In genomic region chr17:65123757-65124675, GRCh38 we compare ENCODE assay signal across 8 cellular contexts. TPM values are rescaled to one million over a fixed set of nuclear protein-coding genes. Genes with fewer than 3 reads are reported as not detected.
DNase-seq lines count a peak whose midpoint lies in the region; ATAC-seq and TF ChIP-seq lines count a peak whose summit lies in the region.

No MANE protein-coding gene starts in this region.

- WGBS in spleen, 5 donors: 69 to 88% (median 72%) methylated on average over 9 of the region's 9 CpGs

- peak overlapping the region; percentile 93 for H3K4me3 Mint-ChIP-seq in T-helper 17 cell

- TF ChIP-seq POLR2A in spleen (IDR thresholded peaks at IDR 0.05): no peak

- H3K9me3 ChIP-seq in T-helper 17 cell (ENCODE audit: control insufficient read depth, low read length, poor library complexity, severe bottlenecking): no peaks in the 10 kb centered on the region
- no peaks in the 10 kb centered on the region for H3K9me3 ChIP-seq in left ventricle myocardium inferior (replicated peaks)
- no peaks in the 10 kb centered on the region for H3K9me3 ChIP-seq in spleen

- H3K27me3 Mint-ChIP-seq in T-helper 17 cell: peaks cover 18% of the 10 kb centered on the region

- H3K4me1 ChIP-seq in left ventricle myocardium inferior (peaks cover 10% of the 10 kb centered on the region), spleen (peaks cover 0 to 21% (median 15%) of the 10 kb centered on the region in 6 donors)

- H3K27ac Mint-ChIP-seq in T-helper 17 cell: peak overlapping the region; percentile 91

- H3K36me3 ChIP-seq in left ventricle myocardium inferior (no peaks in the 10 kb centered on the region), spleen (no peaks in the 10 kb centered on the region)

- no peak for ATAC-seq in T-helper 17 cell
- no peak for ATAC-seq in HG03565 (IDR thresholded peaks at IDR 0.05; ENCODE audit: unreplicated experiment)
- ATAC-seq in left lobe of liver: no peak

- TF ChIP-seq CTCF in left ventricle myocardium inferior (IDR thresholded peaks at IDR 0.05; ENCODE audit: borderline replicate concordance) (no peak), spleen (IDR thresholded peaks at IDR 0.05 in 8 of 11, conservative IDR thresholded peaks at IDR 0.05 in 3 of 11) (no peak)

- H3K4me1 Mint-ChIP-seq in T-helper 17 cell: peaks cover 17% of the 10 kb centered on the region

- H3K27me3 ChIP-seq in left ventricle myocardium inferior (ENCODE audit: low read depth): peaks cover 8% of the 10 kb centered on the region
- peaks cover 0 to 4% (median 0%) of the 10 kb centered on the region in 7 donors for H3K27me3 ChIP-seq in spleen (replicated peaks in 1 of 7)

- H3K4me3 ChIP-seq in left ventricle myocardium inferior (peak overlapping the region; percentile 74), spleen (peak overlapping the region in 5 of 8 donors; percentile 59 to 79 (median 64))

- H3K27ac ChIP-seq in left ventricle myocardium inferior (replicated peaks) (peak overlapping the region; percentile 92), spleen (peak overlapping the region; percentile 88 to 94 (median 92))

- DNase-seq in DMS153 treated with DMSO at 0.1 percent for 48 hours (lab: John Stamatoyannopoulos, UW; ENCODE audit: unreplicated experiment) (peak; percentile 36), DMS153 (lab: John Stamatoyannopoulos, UW) (no peak), T-helper 17 cell (no peak), left ventricle myocardium inferior (no peak), spleen (no peak), OCI-M1 (lab: John Stamatoyannopoulos, UW) (no peak), left lobe of liver (ENCODE audit: low spot score) (no peak)

- no peaks in the 10 kb centered on the region for H3K36me3 Mint-ChIP-seq in T-helper 17 cell (ENCODE audit: low read depth)

- intact Hi-C loops in left ventricle myocardium inferior (cut with micrococcal nuclease) (no loop called here), spleen (cut with DNase I; ENCODE audit: low total_unique reads) (no loop called here)

RNA-seq across cellular contexts. Expression of gene RGS9, which starts 13.2 kb away (rescaled TPM):
- total RNA-seq in T-helper 17 cell: 1 to 10 TPM; 1.7 to 4.2 TPM
- total RNA-seq in left ventricle myocardium inferior: 1.6 TPM
- 1 to 10 TPM; 5.5 to 9.2 (median 7.5) TPM for total RNA-seq in spleen
- polyA plus RNA-seq in spleen: 1 to 10 TPM; 6.6 to 9.6 (median 6.8) TPM
- 3.0 TPM for total RNA-seq in left lobe of liver
